Comparison of ENCODE assay signal across 1 cellular context in genomic region chr1:68977211-68977610, GRCh38.
TF ChIP-seq lines count a peak whose summit lies in the region.

No MANE protein-coding gene starts in this region.

TF ChIP-seq in GM23338, 12 proteins besides CTCF, POLR2A, EP300 and RAD21 (continued from another document):
- TF ChIP-seq, protein P1, sequence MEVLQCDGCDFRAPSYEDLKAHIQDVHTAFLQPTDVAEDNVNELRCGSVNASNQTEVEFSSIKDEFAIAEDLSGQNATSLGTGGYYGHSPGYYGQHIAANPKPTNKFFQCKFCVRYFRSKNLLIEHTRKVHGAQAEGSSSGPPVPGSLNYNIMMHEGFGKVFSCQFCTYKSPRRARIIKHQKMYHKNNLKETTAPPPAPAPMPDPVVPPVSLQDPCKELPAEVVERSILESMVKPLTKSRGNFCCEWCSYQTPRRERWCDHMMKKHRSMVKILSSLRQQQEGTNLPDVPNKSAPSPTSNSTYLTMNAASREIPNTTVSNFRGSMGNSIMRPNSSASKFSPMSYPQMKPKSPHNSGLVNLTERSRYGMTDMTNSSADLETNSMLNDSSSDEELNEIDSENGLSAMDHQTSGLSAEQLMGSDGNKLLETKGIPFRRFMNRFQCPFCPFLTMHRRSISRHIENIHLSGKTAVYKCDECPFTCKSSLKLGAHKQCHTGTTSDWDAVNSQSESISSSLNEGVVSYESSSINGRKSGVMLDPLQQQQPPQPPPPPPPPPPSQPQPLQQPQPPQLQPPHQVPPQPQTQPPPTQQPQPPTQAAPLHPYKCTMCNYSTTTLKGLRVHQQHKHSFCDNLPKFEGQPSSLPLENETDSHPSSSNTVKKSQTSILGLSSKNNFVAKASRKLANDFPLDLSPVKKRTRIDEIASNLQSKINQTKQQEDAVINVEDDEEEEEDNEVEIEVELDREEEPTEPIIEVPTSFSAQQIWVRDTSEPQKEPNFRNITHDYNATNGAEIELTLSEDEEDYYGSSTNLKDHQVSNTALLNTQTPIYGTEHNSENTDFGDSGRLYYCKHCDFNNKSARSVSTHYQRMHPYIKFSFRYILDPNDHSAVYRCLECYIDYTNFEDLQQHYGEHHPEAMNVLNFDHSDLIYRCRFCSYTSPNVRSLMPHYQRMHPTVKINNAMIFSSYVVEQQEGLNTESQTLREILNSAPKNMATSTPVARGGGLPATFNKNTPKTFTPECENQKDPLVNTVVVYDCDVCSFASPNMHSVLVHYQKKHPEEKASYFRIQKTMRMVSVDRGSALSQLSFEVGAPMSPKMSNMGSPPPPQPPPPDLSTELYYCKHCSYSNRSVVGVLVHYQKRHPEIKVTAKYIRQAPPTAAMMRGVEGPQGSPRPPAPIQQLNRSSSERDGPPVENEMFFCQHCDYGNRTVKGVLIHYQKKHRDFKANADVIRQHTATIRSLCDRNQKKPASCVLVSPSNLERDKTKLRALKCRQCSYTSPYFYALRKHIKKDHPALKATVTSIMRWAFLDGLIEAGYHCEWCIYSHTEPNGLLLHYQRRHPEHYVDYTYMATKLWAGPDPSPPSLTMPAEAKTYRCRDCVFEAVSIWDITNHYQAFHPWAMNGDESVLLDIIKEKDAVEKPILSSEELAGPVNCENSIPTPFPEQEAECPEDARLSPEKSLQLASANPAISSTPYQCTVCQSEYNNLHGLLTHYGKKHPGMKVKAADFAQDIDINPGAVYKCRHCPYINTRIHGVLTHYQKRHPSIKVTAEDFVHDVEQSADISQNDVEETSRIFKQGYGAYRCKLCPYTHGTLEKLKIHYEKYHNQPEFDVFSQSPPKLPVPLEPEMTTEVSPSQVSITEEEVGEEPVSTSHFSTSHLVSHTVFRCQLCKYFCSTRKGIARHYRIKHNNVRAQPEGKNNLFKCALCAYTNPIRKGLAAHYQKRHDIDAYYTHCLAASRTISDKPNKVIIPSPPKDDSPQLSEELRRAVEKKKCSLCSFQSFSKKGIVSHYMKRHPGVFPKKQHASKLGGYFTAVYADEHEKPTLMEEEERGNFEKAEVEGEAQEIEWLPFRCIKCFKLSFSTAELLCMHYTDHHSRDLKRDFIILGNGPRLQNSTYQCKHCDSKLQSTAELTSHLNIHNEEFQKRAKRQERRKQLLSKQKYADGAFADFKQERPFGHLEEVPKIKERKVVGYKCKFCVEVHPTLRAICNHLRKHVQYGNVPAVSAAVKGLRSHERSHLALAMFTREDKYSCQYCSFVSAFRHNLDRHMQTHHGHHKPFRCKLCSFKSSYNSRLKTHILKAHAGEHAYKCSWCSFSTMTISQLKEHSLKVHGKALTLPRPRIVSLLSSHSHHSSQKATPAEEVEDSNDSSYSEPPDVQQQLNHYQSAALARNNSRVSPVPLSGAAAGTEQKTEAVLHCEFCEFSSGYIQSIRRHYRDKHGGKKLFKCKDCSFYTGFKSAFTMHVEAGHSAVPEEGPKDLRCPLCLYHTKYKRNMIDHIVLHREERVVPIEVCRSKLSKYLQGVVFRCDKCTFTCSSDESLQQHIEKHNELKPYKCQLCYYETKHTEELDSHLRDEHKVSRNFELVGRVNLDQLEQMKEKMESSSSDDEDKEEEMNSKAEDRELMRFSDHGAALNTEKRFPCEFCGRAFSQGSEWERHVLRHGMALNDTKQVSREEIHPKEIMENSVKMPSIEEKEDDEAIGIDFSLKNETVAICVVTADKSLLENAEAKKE (CRISPR knock-in tag; IDR thresholded peaks at IDR 0.05) = no peak
- no peak for TF ChIP-seq EZH2 (IDR thresholded peaks at IDR 0.05; ENCODE audit: low read depth, unreplicated experiment)
- TF ChIP-seq, protein P2, sequence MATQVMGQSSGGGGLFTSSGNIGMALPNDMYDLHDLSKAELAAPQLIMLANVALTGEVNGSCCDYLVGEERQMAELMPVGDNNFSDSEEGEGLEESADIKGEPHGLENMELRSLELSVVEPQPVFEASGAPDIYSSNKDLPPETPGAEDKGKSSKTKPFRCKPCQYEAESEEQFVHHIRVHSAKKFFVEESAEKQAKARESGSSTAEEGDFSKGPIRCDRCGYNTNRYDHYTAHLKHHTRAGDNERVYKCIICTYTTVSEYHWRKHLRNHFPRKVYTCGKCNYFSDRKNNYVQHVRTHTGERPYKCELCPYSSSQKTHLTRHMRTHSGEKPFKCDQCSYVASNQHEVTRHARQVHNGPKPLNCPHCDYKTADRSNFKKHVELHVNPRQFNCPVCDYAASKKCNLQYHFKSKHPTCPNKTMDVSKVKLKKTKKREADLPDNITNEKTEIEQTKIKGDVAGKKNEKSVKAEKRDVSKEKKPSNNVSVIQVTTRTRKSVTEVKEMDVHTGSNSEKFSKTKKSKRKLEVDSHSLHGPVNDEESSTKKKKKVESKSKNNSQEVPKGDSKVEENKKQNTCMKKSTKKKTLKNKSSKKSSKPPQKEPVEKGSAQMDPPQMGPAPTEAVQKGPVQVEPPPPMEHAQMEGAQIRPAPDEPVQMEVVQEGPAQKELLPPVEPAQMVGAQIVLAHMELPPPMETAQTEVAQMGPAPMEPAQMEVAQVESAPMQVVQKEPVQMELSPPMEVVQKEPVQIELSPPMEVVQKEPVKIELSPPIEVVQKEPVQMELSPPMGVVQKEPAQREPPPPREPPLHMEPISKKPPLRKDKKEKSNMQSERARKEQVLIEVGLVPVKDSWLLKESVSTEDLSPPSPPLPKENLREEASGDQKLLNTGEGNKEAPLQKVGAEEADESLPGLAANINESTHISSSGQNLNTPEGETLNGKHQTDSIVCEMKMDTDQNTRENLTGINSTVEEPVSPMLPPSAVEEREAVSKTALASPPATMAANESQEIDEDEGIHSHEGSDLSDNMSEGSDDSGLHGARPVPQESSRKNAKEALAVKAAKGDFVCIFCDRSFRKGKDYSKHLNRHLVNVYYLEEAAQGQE (IDR thresholded peaks at IDR 0.05; ENCODE audit: unreplicated experiment) = no peak
- no peak for TF ChIP-seq ZNF114 (CRISPR knock-in tag; IDR thresholded peaks at IDR 0.05)
- no peak for TF ChIP-seq ZNF331 (CRISPR knock-in tag; IDR thresholded peaks at IDR 0.05; ENCODE audit: low read depth)
- TF ChIP-seq, protein P3, sequence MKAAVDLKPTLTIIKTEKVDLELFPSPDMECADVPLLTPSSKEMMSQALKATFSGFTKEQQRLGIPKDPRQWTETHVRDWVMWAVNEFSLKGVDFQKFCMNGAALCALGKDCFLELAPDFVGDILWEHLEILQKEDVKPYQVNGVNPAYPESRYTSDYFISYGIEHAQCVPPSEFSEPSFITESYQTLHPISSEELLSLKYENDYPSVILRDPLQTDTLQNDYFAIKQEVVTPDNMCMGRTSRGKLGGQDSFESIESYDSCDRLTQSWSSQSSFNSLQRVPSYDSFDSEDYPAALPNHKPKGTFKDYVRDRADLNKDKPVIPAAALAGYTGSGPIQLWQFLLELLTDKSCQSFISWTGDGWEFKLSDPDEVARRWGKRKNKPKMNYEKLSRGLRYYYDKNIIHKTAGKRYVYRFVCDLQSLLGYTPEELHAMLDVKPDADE (IDR thresholded peaks at IDR 0.05) = no peak
- TF ChIP-seq POLR2AphosphoS5 (IDR thresholded peaks at IDR 0.05; ENCODE audit: low read depth) = no peak
- no peak for TF ChIP-seq NANOG (IDR thresholded peaks at IDR 0.05; ENCODE audit: borderline replicate concordance)
- no peak for TF ChIP-seq JUNB (IDR thresholded peaks at IDR 0.05; ENCODE audit: unreplicated experiment)
